ENCODE assay signal across 9 cellular contexts in the genomic region with DNA sequence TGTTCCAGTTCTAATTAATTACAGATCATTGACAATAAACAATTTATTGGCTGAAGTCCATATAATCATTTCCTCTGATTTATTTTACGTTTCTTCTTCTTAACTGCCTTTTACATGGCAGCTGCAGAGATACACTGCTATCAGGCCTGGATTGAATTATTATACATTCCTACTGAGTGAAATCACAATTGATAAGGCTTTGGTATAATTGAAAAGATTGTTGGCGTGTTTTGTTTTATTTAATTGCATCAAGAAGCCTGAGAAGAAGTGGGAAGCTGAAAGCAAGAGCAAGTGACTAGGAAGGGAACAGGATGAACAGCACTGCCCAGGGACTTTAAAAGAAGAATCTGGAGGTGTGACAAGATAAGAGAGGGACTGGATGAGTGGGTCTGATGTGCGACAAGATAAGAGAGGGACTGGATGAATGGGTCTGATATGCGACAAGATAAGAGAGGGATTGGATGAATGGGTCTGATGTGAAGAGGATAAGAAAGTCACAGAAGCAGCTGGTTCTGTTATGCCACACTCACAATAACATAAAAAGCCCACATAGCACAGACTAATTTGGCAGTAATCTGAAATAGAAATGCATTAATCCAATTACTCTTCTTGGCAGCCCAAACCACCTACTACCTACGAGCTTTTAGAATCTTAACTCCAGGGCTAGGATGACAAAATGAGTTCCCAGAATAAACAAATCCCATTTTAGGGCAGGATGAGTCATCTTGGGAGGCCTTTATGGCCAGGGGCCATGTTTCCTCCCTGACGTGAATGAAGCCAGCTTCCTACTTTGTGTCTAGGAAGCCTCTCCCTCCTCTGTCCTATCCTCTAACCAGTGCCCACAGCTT.
DNase-seq lines count a peak whose midpoint lies in the region; ATAC-seq and TF ChIP-seq lines count a peak whose summit lies in the region.
"Had no signal": no experiment of that assay in that cellular context is flagged by ENCODE, and none has a peak within 500 bp of the region (broad histone marks: within the 10 kb centered on the region; RNA-seq: fewer than 3 reads in every experiment).

No MANE protein-coding gene starts in this region.

- H4K20me1 ChIP-seq in OCI-LY3 (ENCODE audit: insufficient read depth, low read length) = no peaks in the 10 kb centered on the region

- H3K27ac ChIP-seq in OCI-LY3 (ENCODE audit: low read length) = no peak overlapping the region

- H3K4me3 ChIP-seq in OCI-LY3 (ENCODE audit: low read length) (no peak overlapping the region), fibroblast of mammary gland (ENCODE audit: control insufficient read depth, low read depth, low read length) (no peak overlapping the region)

- no peaks in the 10 kb centered on the region for H3K27me3 ChIP-seq in OCI-LY3 (ENCODE audit: low read depth, low read length)

- no peak overlapping the region for H3K9ac ChIP-seq in OCI-LY3 (ENCODE audit: low read length)

- no peaks in the 10 kb centered on the region for H3K79me2 ChIP-seq in OCI-LY3 (ENCODE audit: low read length)

- DNase-seq in Daoy (ENCODE audit: low read depth) = peak; percentile 86
- peak; percentile 92 for DNase-seq in fibroblast of mammary gland (ENCODE audit: low read depth)
- peak; percentile 7 for DNase-seq in pons (ENCODE audit: low spot score)
- no peak for DNase-seq in activated CD4-positive, alpha-beta T cell treated with anti-CD3 and anti-CD28 coated beads, Interleukin-2, amount 50 U/mL, for 48 hours
- DNase-seq in stimulated activated CD4-positive, alpha-beta T cell treated with anti-CD3 and anti-CD28 coated beads, Interleukin-4, amount 100 ng/mL, for 4 hours = no peak
- DNase-seq: naive B cell had no signal

- TF ChIP-seq CTCF in OCI-LY3 (IDR thresholded peaks at IDR 0.05; ENCODE audit: low read depth, low read length) (no peak), fibroblast of mammary gland (conservative IDR thresholded peaks at IDR 0.05; ENCODE audit: control insufficient read depth, insufficient read depth, low read depth, low read length) (no peak)

- ATAC-seq in HG02588 (IDR thresholded peaks at IDR 0.05; ENCODE audit: unreplicated experiment) (no peak), HG02840 (IDR thresholded peaks at IDR 0.05; ENCODE audit: low FRiP score, unreplicated experiment) (no peak)

- H3K36me3 ChIP-seq in OCI-LY3 (replicated peaks; ENCODE audit: low read depth, low read length) = no peaks in the 10 kb centered on the region

- H3K4me2 ChIP-seq in OCI-LY3 (ENCODE audit: low read length) = no peak overlapping the region

- no peaks in the 10 kb centered on the region for H3K9me3 ChIP-seq in OCI-LY3 (ENCODE audit: insufficient read depth, low read length)

- H2AFZ ChIP-seq in OCI-LY3 (ENCODE audit: low read depth, low read length) = 0 out of 2 replicates have a peak overlapping the region, but pooled peaks have one; percentile 62

- H3K4me1 ChIP-seq in OCI-LY3 (ENCODE audit: low read length) = no peaks in the 10 kb centered on the region

Comparison
In these comparisons a context has a peak if more than half of its experiments do, and no peak if none do; other contexts are left out.
1. DNase-seq: peak in Daoy (single experiment), fibroblast of mammary gland (single experiment) and pons (single experiment); none in activated CD4-positive, alpha-beta T cell treated with anti-CD3 and anti-CD28 coated beads, Interleukin-2, amount 50 U/mL, for 48 hours (0 of 2) and stimulated activated CD4-positive, alpha-beta T cell treated with anti-CD3 and anti-CD28 coated beads, Interleukin-4, amount 100 ng/mL, for 4 hours (0 of 2).